In the genomic region with DNA sequence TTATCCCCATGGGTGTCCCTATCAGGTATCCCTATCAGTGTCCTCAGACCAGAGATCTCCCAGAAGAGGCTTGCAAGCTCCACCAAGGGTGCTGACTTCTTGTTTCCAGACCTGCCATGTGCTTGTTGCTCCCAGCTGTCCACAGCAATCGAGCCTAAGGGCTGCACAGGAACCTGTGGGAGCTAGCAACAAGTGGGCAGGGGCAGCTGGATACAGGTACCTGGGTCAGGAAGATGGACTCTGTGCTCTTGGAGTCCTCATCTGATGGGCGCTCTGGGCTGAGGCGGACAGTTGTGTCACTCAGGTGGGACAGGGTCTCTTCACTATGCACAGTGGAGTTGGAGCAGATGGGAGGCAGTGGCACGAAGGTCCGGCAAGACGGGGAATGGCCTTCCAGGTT, we compare ENCODE assay signal across 23 cellular contexts.
DNase-seq lines count a peak whose midpoint lies in the region; ATAC-seq and TF ChIP-seq lines count a peak whose summit lies in the region.
"Had no signal": no experiment of that assay in that cellular context is flagged by ENCODE, and none has a peak within 500 bp of the region (broad histone marks: within the 10 kb centered on the region; RNA-seq: fewer than 3 reads in every experiment).

No MANE protein-coding gene starts in this region.

- no peaks in the 10 kb centered on the region for H3K27me3 Mint-ChIP-seq in CD8-positive, alpha-beta memory T cell
- H3K27me3 Mint-ChIP-seq in T-helper 17 cell (no peaks in the 10 kb centered on the region), immature natural killer cell (ENCODE audit: low read depth in 3 of 3) (peaks cover 0 to 2% (median 2%) of the 10 kb centered on the region in 3 donors)

- no peak for DNase-seq in CD8-positive, alpha-beta memory T cell
- DNase-seq in T-helper 17 cell, result no peak
- DNase-seq in esophagus muscularis mucosa (ENCODE audit: extremely low spot score), result peak; percentile 88
- no peak for DNase-seq in immature natural killer cell
- DNase-seq in stimulated activated CD4-positive, alpha-beta T cell treated with anti-CD3 and anti-CD28 coated beads, Interleukin-4, amount 100 ng/mL, for 4 hours, result no peak
- no peak for DNase-seq in left cardiac atrium
- DNase-seq in DMS 273 (lab: John Stamatoyannopoulos, UW; ENCODE audit: unreplicated experiment), result no peak
- DNase-seq: C1 segment of cervical spinal cord, GOT3, HCEC 1CT, Karpas-422, MV-4-11, NCI-H1105 treated with DMSO at 0.1 percent for 48 hours, NCI-H146, NCI-H1930, NCI-H2107, NCI-H446, NCI-H524 treated with DMSO at 0.1 percent for 48 hours, NCI-H774, SIG-M5 had no signal

- TF ChIP-seq POLR2A in esophagus muscularis mucosa (IDR thresholded peaks at IDR 0.05; ENCODE audit: low read depth), result no peak

- POLR2A ChIA-PET in CD8-positive, alpha-beta memory T cell (lab: Charles Lee), result no interaction called here

- H3K4me1 ChIP-seq in BLaER1 (peaks cover 35% of the 10 kb centered on the region), esophagus muscularis mucosa (no peaks in the 10 kb centered on the region)
- H3K4me1 ChIP-seq in CD8-positive, alpha-beta memory T cell (ENCODE audit: insufficient read depth, low read length), result peaks cover 15% of the 10 kb centered on the region

- peak overlapping the region; percentile 54; the same call in 1 of the 2 replicates for H3K4me2 ChIP-seq in BLaER1

- H3K4me1 Mint-ChIP-seq in CD8-positive, alpha-beta memory T cell, result peaks cover 26 to 29% (median 28%) of the 10 kb centered on the region in 3 donors
- peaks cover 19% of the 10 kb centered on the region for H3K4me1 Mint-ChIP-seq in T-helper 17 cell
- peaks cover 30 to 34% of the 10 kb centered on the region in 2 donors for H3K4me1 Mint-ChIP-seq in immature natural killer cell

- no peak overlapping the region for H3K27ac ChIP-seq in BLaER1
- H3K27ac ChIP-seq in CD8-positive, alpha-beta memory T cell (ENCODE audit: low read depth, low read length), result no peak overlapping the region
- no peak overlapping the region for H3K27ac ChIP-seq in esophagus muscularis mucosa (replicated peaks in 1 of 4)
- H3K27ac ChIP-seq: HL-60, SK-N-MC had no signal

- peak overlapping the region in 5 of 8 donors; percentile 22 to 89 (median 74) for H3K27ac Mint-ChIP-seq in CD8-positive, alpha-beta memory T cell
- H3K27ac Mint-ChIP-seq in T-helper 17 cell, result peak overlapping the region; percentile 67
- peak overlapping the region in 3 of 6 donors; percentile 22 to 42 (median 25) for H3K27ac Mint-ChIP-seq in immature natural killer cell

- intact Hi-C loops in esophagus muscularis mucosa (cut with DNase I), result no loop called here
- intact Hi-C loops in left cardiac atrium (cut with DNase I), result no loop called here

- CTCF ChIA-PET in CD8-positive, alpha-beta memory T cell (lab: Charles Lee), result no interaction called here

- H3K4me3 ChIP-seq in BLaER1, result no peak overlapping the region
- H3K4me3 ChIP-seq in CD8-positive, alpha-beta memory T cell (ENCODE audit: low read length), result no peak overlapping the region
- H3K4me3 ChIP-seq in esophagus muscularis mucosa, result no peak overlapping the region
- H3K4me3 ChIP-seq: SK-N-MC had no signal

- H3K9me3 ChIP-seq in BLaER1 (no peaks in the 10 kb centered on the region), T-helper 17 cell (ENCODE audit: control insufficient read depth, low read length, poor library complexity, severe bottlenecking) (no peaks in the 10 kb centered on the region), esophagus muscularis mucosa (no peaks in the 10 kb centered on the region)
- H3K9me3 ChIP-seq in CD8-positive, alpha-beta memory T cell (ENCODE audit: low read length), result no peaks in the 10 kb centered on the region

- TF ChIP-seq CTCF in esophagus muscularis mucosa (IDR thresholded peaks at IDR 0.05), result no peak

- ATAC-seq in T-helper 17 cell, result no peak
- no peak for ATAC-seq in left cardiac atrium

- WGBS in esophagus muscularis mucosa, result 100% methylated on average over 2 of the region's 6 CpGs

- no peak overlapping the region for H3K9ac ChIP-seq in BLaER1

- H3K27me3 ChIP-seq in BLaER1 (no peaks in the 10 kb centered on the region; the same call in 1 of the 2 replicates), esophagus muscularis mucosa (no peaks in the 10 kb centered on the region)
- H3K27me3 ChIP-seq in CD8-positive, alpha-beta memory T cell (ENCODE audit: insufficient read depth, low read length, poor library complexity, severe bottlenecking), result no peaks in the 10 kb centered on the region

- no peaks in the 10 kb centered on the region for H4K20me1 ChIP-seq in BLaER1

- no peak for TF ChIP-seq EP300 in esophagus muscularis mucosa (IDR thresholded peaks at IDR 0.05)

- peak overlapping the region in 3 of 7 donors; percentile 34 to 66 (median 57) for H3K4me3 Mint-ChIP-seq in CD8-positive, alpha-beta memory T cell
- no peak overlapping the region for H3K4me3 Mint-ChIP-seq in T-helper 17 cell
- H3K4me3 Mint-ChIP-seq in immature natural killer cell, result peak overlapping the region in 2 of 5 donors; percentile 69 to 77

- peaks cover 85% of the 10 kb centered on the region for H3K36me3 ChIP-seq in BLaER1
- peaks cover 27% of the 10 kb centered on the region for H3K36me3 ChIP-seq in CD8-positive, alpha-beta memory T cell (ENCODE audit: insufficient read depth, low read length)
- peaks cover 4 to 89% (median 53%) of the 10 kb centered on the region in 4 donors for H3K36me3 ChIP-seq in esophagus muscularis mucosa

- H3K9me3 Mint-ChIP-seq in CD8-positive, alpha-beta memory T cell, result no peaks in the 10 kb centered on the region
- H3K9me3 Mint-ChIP-seq in immature natural killer cell, result no peaks in the 10 kb centered on the region

- peaks cover 10 to 95% (median 32%) of the 10 kb centered on the region in 3 donors for H3K36me3 Mint-ChIP-seq in CD8-positive, alpha-beta memory T cell
- H3K36me3 Mint-ChIP-seq in T-helper 17 cell (ENCODE audit: low read depth) (peaks cover 13% of the 10 kb centered on the region), immature natural killer cell (peaks cover 16 to 31% (median 24%) of the 10 kb centered on the region in 3 donors)
